Comparison of ENCODE assay signal across 9 cellular contexts in genomic region chr7:129435414-129435829, GRCh38. TPM values are rescaled to one million over a fixed set of nuclear protein-coding genes. Genes with fewer than 3 reads are reported as not detected.
DNase-seq lines count a peak whose midpoint lies in the region; ATAC-seq and TF ChIP-seq lines count a peak whose summit lies in the region.
"Had no signal": no experiment of that assay in that cellular context is flagged by ENCODE, and none has a peak within 500 bp of the region (broad histone marks: within the 10 kb centered on the region; RNA-seq: fewer than 3 reads in every experiment).

No MANE protein-coding gene starts in this region.

- H3F3A ChIP-seq in GM23248 (ENCODE audit: insufficient read depth), result 0 out of 2 replicates have a peak, but pooled peaks cover 6% of the 10 kb centered on the region
- H3F3A ChIP-seq in PC-3 (ENCODE audit: low read length, unreplicated experiment), result peaks cover 6% of the 10 kb centered on the region
- peaks cover 30% of the 10 kb centered on the region for H3F3A ChIP-seq in neural progenitor cell (ENCODE audit: low read depth)

- H3K9me3 ChIP-seq in GM23248 (ENCODE audit: low read depth), result no peaks in the 10 kb centered on the region
- H3K9me3 ChIP-seq in PC-3 (ENCODE audit: low read length), result no peaks in the 10 kb centered on the region
- H3K9me3 ChIP-seq in neural progenitor cell (ENCODE audit: low read depth), result no peaks in the 10 kb centered on the region
- no peaks in the 10 kb centered on the region for H3K9me3 ChIP-seq in Karpas-422 (ENCODE audit: low read length)
- no peaks in the 10 kb centered on the region for H3K9me3 ChIP-seq in spleen

- TF ChIP-seq POLR2A in spleen (IDR thresholded peaks at IDR 0.05), result no peak

- peak overlapping the region; percentile 94 for H3K4me2 ChIP-seq in GM23248 (ENCODE audit: unreplicated experiment)
- peak overlapping the region; percentile 98 for H3K4me2 ChIP-seq in PC-3 (ENCODE audit: low read length)
- H3K4me2 ChIP-seq in neural progenitor cell, result peak overlapping the region; percentile 94
- no peak overlapping the region for H3K4me2 ChIP-seq in Karpas-422 (ENCODE audit: low read depth, low read length, poor library complexity, severe bottlenecking)

- H3K36me3 Mint-ChIP-seq in effector memory CD8-positive, alpha-beta T cell (ENCODE audit: insufficient read depth), result peaks cover 6% of the 10 kb centered on the region
- H3K36me3 Mint-ChIP-seq in neural progenitor cell, result no peaks in the 10 kb centered on the region

- no peaks in the 10 kb centered on the region for H3K9me2 ChIP-seq in GM23248 (ENCODE audit: insufficient read depth)
- no peaks in the 10 kb centered on the region for H3K9me2 ChIP-seq in PC-3 (replicated peaks; ENCODE audit: low read length)
- H3K9me2 ChIP-seq in Karpas-422 (replicated peaks; ENCODE audit: insufficient read depth, low read length), result no peaks in the 10 kb centered on the region

- TF ChIP-seq CTCF in PC-3 (conservative IDR thresholded peaks at IDR 0.05; ENCODE audit: low read depth, low read length) (no peak), neural progenitor cell (IDR thresholded peaks at IDR 0.05) (no peak), spleen (IDR thresholded peaks at IDR 0.05 in 8 of 11, conservative IDR thresholded peaks at IDR 0.05 in 3 of 11) (no peak)

- no peaks in the 10 kb centered on the region for H3K9me3 Mint-ChIP-seq in effector memory CD8-positive, alpha-beta T cell
- H3K9me3 Mint-ChIP-seq in neural progenitor cell, result no peaks in the 10 kb centered on the region

- H2AFZ ChIP-seq in GM23248 (peak overlapping the region; percentile 95), PC-3 (ENCODE audit: low read length) (peak overlapping the region; percentile 95), neural progenitor cell (replicated peaks) (no peak overlapping the region), Karpas-422 (ENCODE audit: low read length) (no peak overlapping the region)

- intact Hi-C loops in PC-3 (cut with micrococcal nuclease), result loop anchor here (2.0 kb wide), 1 partner anchor 35 kb away; no protein-coding TSS in a partner anchor
- intact Hi-C loops in spleen (cut with DNase I; ENCODE audit: low total_unique reads), result no loop called here

- no peak for ATAC-seq in PC-3
- ATAC-seq in effector memory CD8-positive, alpha-beta T cell (replicated peaks), result no peak

- H3K36me3 ChIP-seq in GM23248 (ENCODE audit: low read depth), result no peaks in the 10 kb centered on the region
- 0 out of 2 replicates have a peak, but pooled peaks cover 1% of the 10 kb centered on the region for H3K36me3 ChIP-seq in PC-3 (ENCODE audit: low read depth, low read length)
- H3K36me3 ChIP-seq in neural progenitor cell, result no peaks in the 10 kb centered on the region
- no peaks in the 10 kb centered on the region for H3K36me3 ChIP-seq in Karpas-422 (ENCODE audit: insufficient read depth, low read length)
- H3K36me3 ChIP-seq in spleen, result no peaks in the 10 kb centered on the region

- H3K27me3 ChIP-seq in GM23248 (replicated peaks; ENCODE audit: insufficient read depth), result no peaks in the 10 kb centered on the region; the same call in 1 of the 2 replicates
- no peaks in the 10 kb centered on the region for H3K27me3 ChIP-seq in PC-3 (ENCODE audit: low read length)
- peaks cover 15% of the 10 kb centered on the region for H3K27me3 ChIP-seq in neural progenitor cell
- H3K27me3 ChIP-seq in Karpas-422 (ENCODE audit: low read length), result no peaks in the 10 kb centered on the region
- H3K27me3 ChIP-seq in spleen (replicated peaks in 1 of 7), result peaks cover 0 to 45% (median 13%) of the 10 kb centered on the region in 7 donors

- H3K27me3 Mint-ChIP-seq in effector memory CD8-positive, alpha-beta T cell, result peaks cover 19 to 37% of the 10 kb centered on the region in 2 donors
- H3K27me3 Mint-ChIP-seq in neural progenitor cell (ENCODE audit: insufficient read depth, low read depth), result peaks cover 11% of the 10 kb centered on the region

- peak overlapping the region; percentile 94 to 96 for H3K4me3 Mint-ChIP-seq in effector memory CD8-positive, alpha-beta T cell
- H3K4me3 Mint-ChIP-seq in neural progenitor cell, result peak overlapping the region; percentile 95

- in situ Hi-C loops in GM23248 (cut with MboI), result no loop called here

- H3K79me2 ChIP-seq in GM23248 (ENCODE audit: insufficient read depth) (no peaks in the 10 kb centered on the region), PC-3 (ENCODE audit: low read length) (peaks cover 26% of the 10 kb centered on the region), neural progenitor cell (ENCODE audit: low read depth) (peaks cover 19% of the 10 kb centered on the region), Karpas-422 (ENCODE audit: low read length) (no peaks in the 10 kb centered on the region)

- H3K4me3 ChIP-seq in GM23248, result peak overlapping the region; percentile 94
- peak overlapping the region; percentile 77 for H3K4me3 ChIP-seq in PC-3 (ENCODE audit: low read length)
- peak overlapping the region; percentile 98 for H3K4me3 ChIP-seq in neural progenitor cell
- H3K4me3 ChIP-seq in Karpas-422 (ENCODE audit: low read length), result no peak overlapping the region
- H3K4me3 ChIP-seq in spleen, result peak overlapping the region in 3 of 8 donors; percentile 70 to 87 (median 80)

- no TSS peak for BruUV-seq in PC-3 (replicated peaks; lab: Mats Ljungman, UMichigan)

- CTCF ChIA-PET in PC-3 (lab: Charles Lee), result no interaction called here

- no peak overlapping the region for H3K27ac Mint-ChIP-seq in effector memory CD8-positive, alpha-beta T cell
- peak overlapping the region; percentile 90 for H3K27ac Mint-ChIP-seq in neural progenitor cell

- DNase-seq in GM23248 (no peak), PC-3 (no peak), neural progenitor cell (ENCODE audit: low spot score) (no peak), Karpas-422 (no peak), SHP77 treated with DMSO at 0.1 percent for 48 hours (lab: John Stamatoyannopoulos, UW) (no peak), spleen (no peak), Ammon's horn (ENCODE audit: low spot score) (no peak)
- DNase-seq in effector memory CD8-positive, alpha-beta T cell, result no peak
- DNase-seq: NCI-H446 had no signal

- 98 to 100% methylated on average over 2 of the region's 2 CpGs for WGBS in GM23248 (ENCODE audit: low coverage in 1 of 2, low lambda C conversion rate in 2 of 2, missing lambda C conversion rate in 2 of 2), 2 experiments
- 84 to 99% (median 93%) methylated on average over 2 of the region's 2 CpGs for WGBS in spleen, 5 donors

- POLR2A ChIA-PET in PC-3 (lab: Charles Lee; ENCODE audit: unreplicated experiment), result interaction anchor here (0.6 kb wide), 1 partner anchor 258 kb away, joined by 7 read pairs; no protein-coding TSS in a partner anchor

- H3K4me1 ChIP-seq in GM23248 (ENCODE audit: insufficient read depth) (peaks cover 13% of the 10 kb centered on the region), PC-3 (ENCODE audit: insufficient read depth, low read length) (peaks cover 41% of the 10 kb centered on the region), neural progenitor cell (peaks cover 23% of the 10 kb centered on the region), Karpas-422 (ENCODE audit: low read length) (peaks cover 13% of the 10 kb centered on the region), spleen (peaks cover 6 to 24% (median 18%) of the 10 kb centered on the region in 6 donors)

- H3K4me1 Mint-ChIP-seq in effector memory CD8-positive, alpha-beta T cell (ENCODE audit: low read depth in 2 of 2), result peaks cover 16% of the 10 kb centered on the region in 2 donors
- H3K4me1 Mint-ChIP-seq in neural progenitor cell, result peaks cover 19% of the 10 kb centered on the region

- H3K27ac ChIP-seq in GM23248 (no peak overlapping the region), PC-3 (ENCODE audit: low read length) (no peak overlapping the region), neural progenitor cell (no peak overlapping the region), Karpas-422 (ENCODE audit: low read length) (no peak overlapping the region), spleen (no peak overlapping the region)

- H3K9ac ChIP-seq in GM23248 (peak overlapping the region; percentile 74), PC-3 (ENCODE audit: low read length) (peak overlapping the region; percentile 75), neural progenitor cell (peak overlapping the region; percentile 67), Karpas-422 (ENCODE audit: low read length) (no peak overlapping the region)

- H4K20me1 ChIP-seq in GM23248 (ENCODE audit: insufficient read depth) (no peaks in the 10 kb centered on the region), PC-3 (ENCODE audit: low read length) (no peaks in the 10 kb centered on the region), neural progenitor cell (ENCODE audit: low read depth) (peaks cover 5% of the 10 kb centered on the region), Karpas-422 (ENCODE audit: insufficient read depth, low read depth, low read length) (no peaks in the 10 kb centered on the region)

RNA-seq across cellular contexts. Expression of gene STRIP2, which starts 1.2 kb away (rescaled TPM):
- total RNA-seq in GM23248 (2014; rRNA removed; shearing (Covaris generic)), result 2.2 and 2.5 TPM in 2 replicates
- polyA plus RNA-seq in GM23248 (2016; fragmentation: Nextera tagmentation; extraction: Ambion mirVana) (1.5 and 1.9 TPM in 2 replicates), spleen (1 to 10 TPM in 2 of 3 donors, under 1 TPM in 1; 0.97 to 1.7 (median 1.2) TPM)
- total RNA-seq in PC-3 (2014; rRNA removed) (7.5 and 8.0 TPM in 2 replicates), neural progenitor cell (ENCODE audit: low replicate concordance) (11.6 and 12.5 TPM in 2 replicates), spleen (1 to 10 TPM in 5 of 7 donors, under 1 TPM in 2; 0.60 to 2.2 (median 1.3) TPM)
- 0.15 and 0.22 TPM in 2 replicates for total RNA-seq in Karpas-422 (2014; rRNA removed; shearing (Covaris generic); ENCODE audit: low replicate concordance)

Comparison
In these comparisons a context has a peak if more than half of its experiments do, and no peak if none do; other contexts are left out.
1. H2AFZ ChIP-seq: peak in GM23248 (single experiment) and PC-3 (single experiment); none in neural progenitor cell (single experiment) and Karpas-422 (single experiment).